In the genomic region with DNA sequence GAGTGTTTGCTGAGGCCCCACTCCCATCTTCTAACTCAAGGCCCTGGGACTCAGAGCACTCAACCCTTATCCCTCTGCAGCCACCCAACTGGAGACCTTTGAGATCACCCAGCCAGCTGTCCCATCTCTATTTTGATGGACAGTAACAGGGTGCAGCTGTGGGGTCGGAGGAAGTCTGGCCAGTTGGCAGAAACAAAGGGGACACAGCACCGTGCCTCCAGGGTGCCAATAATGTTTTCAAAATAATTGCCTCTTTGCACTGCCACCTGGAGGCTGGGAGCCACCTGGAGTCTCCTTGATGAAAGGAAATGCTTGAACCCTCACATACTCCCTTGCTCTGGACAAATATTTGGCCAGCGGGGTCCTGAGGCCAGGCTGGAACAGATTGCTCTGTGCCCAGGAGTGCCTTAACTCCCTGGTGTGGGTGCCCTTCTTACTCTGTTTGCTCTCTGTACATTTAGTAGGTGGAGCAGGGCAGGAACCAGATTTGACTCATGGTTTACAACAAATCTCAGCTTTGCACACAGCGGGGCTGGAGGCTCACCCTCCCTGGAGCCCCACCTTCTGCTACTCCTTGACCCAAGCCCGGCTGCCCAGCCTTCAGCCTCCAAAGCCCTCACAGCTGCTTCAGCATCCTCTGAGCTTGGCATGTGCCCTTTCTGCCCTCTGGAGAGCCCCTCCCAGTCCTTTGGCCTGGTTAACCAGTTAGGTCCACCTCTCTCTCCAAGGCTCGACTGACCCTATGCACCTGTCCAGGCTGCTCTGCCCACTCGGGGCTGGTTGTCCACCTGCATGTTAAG, we compare ENCODE assay signal across 9 cellular contexts. TPM values are rescaled to one million over a fixed set of nuclear protein-coding genes. Genes with fewer than 3 reads are reported as not detected.
DNase-seq lines count a peak whose midpoint lies in the region; ATAC-seq and TF ChIP-seq lines count a peak whose summit lies in the region.
"Had no signal": no experiment of that assay in that cellular context is flagged by ENCODE, and none has a peak within 500 bp of the region (broad histone marks: within the 10 kb centered on the region; RNA-seq: fewer than 3 reads in every experiment).

No MANE protein-coding gene starts in this region.

- DNase-seq in activated CD4-positive, alpha-beta T cell treated with anti-CD3 and anti-CD28 coated beads, Interleukin-2, amount 10 ng/mL, durations not matched to agents 7 days and 5 days, result no peak
- DNase-seq in activated CD4-positive, alpha-beta T cell treated with anti-CD3 and anti-CD28 coated beads for 48 hours, result no peak
- DNase-seq in PC-3, result peak; percentile 64
- no peak for DNase-seq in heart left ventricle
- peak in 2 of 49 donors; percentile 58 to 60 for DNase-seq in substantia nigra (lab: John Stamatoyannopoulos, UW)

- no peaks in the 10 kb centered on the region for H3K27me3 Mint-ChIP-seq in activated CD4-positive, alpha-beta T cell treated with anti-CD3 and anti-CD28 coated beads, Interleukin-2, amount 10 ng/mL, durations not matched to agents 7 days and 5 days

- no peaks in the 10 kb centered on the region for H3K79me2 ChIP-seq in PC-3 (ENCODE audit: low read length)

- H3K36me3 ChIP-seq in PC-3 (ENCODE audit: low read depth, low read length), result no peaks in the 10 kb centered on the region
- no peaks in the 10 kb centered on the region for H3K36me3 ChIP-seq in heart left ventricle

- intact Hi-C loops in PC-3 (cut with micrococcal nuclease), result no loop called here
- intact Hi-C loops in heart left ventricle (cut with DNase I), result no loop called here

- TF ChIP-seq CTCF in PC-3 (conservative IDR thresholded peaks at IDR 0.05; ENCODE audit: low read depth, low read length) (0 out of 2 replicates have a peak, but pooled peaks have one; percentile 28), heart left ventricle (IDR thresholded peaks at IDR 0.05) (no peak)

- no peak for TF ChIP-seq POLR2A in heart left ventricle (IDR thresholded peaks at IDR 0.05)

- no peak overlapping the region for H3K4me3 Mint-ChIP-seq in activated CD4-positive, alpha-beta T cell treated with anti-CD3 and anti-CD28 coated beads, Interleukin-2, amount 10 ng/mL, durations not matched to agents 7 days and 5 days

- WGBS in heart left ventricle, 4 donors, result 44 to 65% (median 54%) methylated on average over 6 to 7 of the region's 7 CpGs

- peak overlapping the region; percentile 61 for H3K4me2 ChIP-seq in PC-3 (ENCODE audit: low read length)

- no peak overlapping the region for H3K9ac ChIP-seq in PC-3 (ENCODE audit: low read length)

- no peaks in the 10 kb centered on the region for H3K9me2 ChIP-seq in PC-3 (replicated peaks; ENCODE audit: low read length)

- H3K4me1 Mint-ChIP-seq in activated CD4-positive, alpha-beta T cell treated with anti-CD3 and anti-CD28 coated beads, Interleukin-2, amount 10 ng/mL, durations not matched to agents 7 days and 5 days, result peaks cover 75% of the 10 kb centered on the region

- H3K4me1 ChIP-seq in PC-3 (ENCODE audit: insufficient read depth, low read length) (peaks cover 23% of the 10 kb centered on the region), heart left ventricle (peaks cover 0 to 30% (median 8%) of the 10 kb centered on the region in 12 donors)

- peak overlapping the region; percentile 60 for H3K27ac ChIP-seq in PC-3 (ENCODE audit: low read length)
- peak overlapping the region in 6 of 12 donors; percentile 15 to 81 (median 78) for H3K27ac ChIP-seq in heart left ventricle
- H3K27ac ChIP-seq in substantia nigra (ENCODE audit: low read depth, low read length, poor library complexity, severe bottlenecking), result peak overlapping the region; percentile 86
- H3K27ac ChIP-seq: epithelial cell of prostate had no signal

- POLR2A ChIA-PET in activated CD4-positive, alpha-beta T cell treated with anti-CD3 and anti-CD28 coated beads, Interleukin-2, amount 10 ng/mL, durations not matched to agents 7 days and 5 days (lab: Charles Lee), result no interaction called here
- POLR2A ChIA-PET in PC-3 (lab: Charles Lee; ENCODE audit: unreplicated experiment), result no interaction called here

- no peaks in the 10 kb centered on the region for H3K9me3 ChIP-seq in PC-3 (ENCODE audit: low read length)
- H3K9me3 ChIP-seq in heart left ventricle, result no peaks in the 10 kb centered on the region

- H3K27ac Mint-ChIP-seq in activated CD4-positive, alpha-beta T cell treated with anti-CD3 and anti-CD28 coated beads, Interleukin-2, amount 10 ng/mL, durations not matched to agents 7 days and 5 days, result peak overlapping the region; percentile 38

- no peaks in the 10 kb centered on the region for H4K20me1 ChIP-seq in PC-3 (ENCODE audit: low read length)

- no peaks in the 10 kb centered on the region for H3K9me3 Mint-ChIP-seq in activated CD4-positive, alpha-beta T cell treated with anti-CD3 and anti-CD28 coated beads, Interleukin-2, amount 10 ng/mL, durations not matched to agents 7 days and 5 days

- ATAC-seq in PC-3 (peak; percentile 82), heart left ventricle (peak in 3 of 4 donors; percentile 3 to 8 (median 3)), HG03571 (IDR thresholded peaks at IDR 0.05; ENCODE audit: unreplicated experiment) (no peak), HG02610 (IDR thresholded peaks at IDR 0.05; ENCODE audit: unreplicated experiment) (no peak), HG03135 (IDR thresholded peaks at IDR 0.05; ENCODE audit: unreplicated experiment) (no peak)

- H3F3A ChIP-seq in PC-3 (ENCODE audit: low read length, unreplicated experiment), result no peaks in the 10 kb centered on the region

- H2AFZ ChIP-seq in PC-3 (ENCODE audit: low read length), result peak overlapping the region; percentile 39

- no peaks in the 10 kb centered on the region for H3K27me3 ChIP-seq in PC-3 (ENCODE audit: low read length)
- peaks cover 0 to 10% (median 0%) of the 10 kb centered on the region in 9 donors for H3K27me3 ChIP-seq in heart left ventricle

- H3K36me3 Mint-ChIP-seq in activated CD4-positive, alpha-beta T cell treated with anti-CD3 and anti-CD28 coated beads, Interleukin-2, amount 10 ng/mL, durations not matched to agents 7 days and 5 days (ENCODE audit: low read depth), result peaks cover 59% of the 10 kb centered on the region

- H3K4me3 ChIP-seq in PC-3 (ENCODE audit: low read length) (peak overlapping the region; percentile 14; the same call in 1 of the 2 replicates), heart left ventricle (no peak overlapping the region)

- CTCF ChIA-PET in activated CD4-positive, alpha-beta T cell treated with anti-CD3 and anti-CD28 coated beads, Interleukin-2, amount 10 ng/mL, durations not matched to agents 7 days and 5 days (lab: Charles Lee), result interaction anchor here (1.0 to 4.0 kb wide), 9 partner anchors 10 to 37 kb away, joined by 3 to 16 read pairs (median 5); no protein-coding TSS in a partner anchor
- CTCF ChIA-PET in PC-3 (lab: Charles Lee), result interaction anchor here (1.1 to 1.5 kb wide), 2 partner anchors 8 to 20 kb away, joined by 3 to 8 read pairs; no protein-coding TSS in a partner anchor

- BruUV-seq in PC-3 (replicated peaks; lab: Mats Ljungman, UMichigan), result no TSS peak

RNA-seq across cellular contexts. Expression of gene MAL, which starts 17.2 kb away (rescaled TPM):
- total RNA-seq in activated CD4-positive, alpha-beta T cell treated with anti-CD3 and anti-CD28 coated beads, Interleukin-2, amount 10 ng/mL, durations not matched to agents 7 days and 5 days, result 100 to 1,000 TPM; 237 to 339 TPM
- total RNA-seq in PC-3 (2014; rRNA removed) (0.63 and 1.6 TPM in 2 replicates), heart left ventricle (10 to 100 TPM in 2 of 9 donors, 1 to 10 TPM in 6, under 1 TPM in 1; 0.97 to 12.7 (median 3.5) TPM)
- 1 to 10 TPM; 2.3 to 8.4 TPM for polyA plus RNA-seq in heart left ventricle

Comparison
In these comparisons a context has a peak if more than half of its experiments do, and no peak if none do; other contexts are left out.
1. ATAC-seq: peak in PC-3 (single experiment) and heart left ventricle (3 of 4); none in HG03571 (single experiment), HG02610 (single experiment) and HG03135 (single experiment).
2. RNA of gene MAL, which starts 17.2 kb away (total RNA-seq): 237 to 339 TPM in activated CD4-positive, alpha-beta T cell treated with anti-CD3 and anti-CD28 coated beads, Interleukin-2, amount 10 ng/mL, durations not matched to agents 7 days and 5 days; 0.97 to 12.7 TPM in heart left ventricle and 0.63 to 1.6 TPM in PC-3; every median in the first group is over 10 times any median in the second.